ENCODE assay signal across 16 cellular contexts in the genomic region with DNA sequence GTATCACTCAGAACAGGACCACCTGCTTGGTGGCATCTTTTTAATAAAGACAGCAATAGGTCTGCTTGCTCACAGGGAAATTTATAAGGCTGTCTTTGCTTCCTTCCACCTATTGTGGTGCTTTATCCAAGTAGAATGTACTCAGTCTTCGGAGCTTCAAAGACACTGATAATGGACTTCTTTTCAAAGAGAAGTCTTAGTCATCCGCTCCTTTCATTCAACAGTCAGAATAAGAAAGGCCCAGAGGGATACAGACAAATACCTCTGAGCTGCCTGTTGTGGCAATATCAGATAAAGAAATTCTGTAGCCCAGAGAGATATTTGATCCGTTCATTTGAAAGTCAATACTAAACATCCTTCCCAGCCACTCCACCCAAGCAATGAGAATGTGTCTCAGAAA.
"Had no signal": no experiment of that assay in that cellular context is flagged by ENCODE, and none has a peak within 500 bp of the region (broad histone marks: within the 10 kb centered on the region; RNA-seq: fewer than 3 reads in every experiment).

No MANE protein-coding gene starts in this region.

- DNase-seq: activated effector memory CD4-positive, alpha-beta T cell treated with Interleukin-2 at 50 U/mL for 16 hours; activated T-cell treated with anti-CD3 and anti-CD28 coated beads, Interleukin-2, amount 50 U/mL, for 1 hour; amniotic stem cell; brain microvascular endothelial cell; left ventricle myocardium inferior; mesenchymal stem cell; posterior cingulate gyrus; stimulated activated CD4-positive, alpha-beta T cell treated with anti-CD3 and anti-CD28 coated beads, Interleukin-4, amount 100 ng/mL, for 4 hours; stomach; T-helper 17 cell; uterus had no signal

- H3K4me1 Mint-ChIP-seq: activated naive CD4-positive, alpha-beta T cell treated with anti-CD3 and anti-CD28 coated beads, Interleukin-2, amount 50 U/mL, for 24 hours; T-helper 17 cell had no signal

- H3K36me3 ChIP-seq: brain microvascular endothelial cell, left ventricle myocardium inferior, stomach, thoracic aorta, uterus had no signal

- H3K4me1 ChIP-seq: left ventricle myocardium inferior, stomach, uterus had no signal

- H3K4me3 Mint-ChIP-seq: activated naive CD4-positive, alpha-beta T cell treated with anti-CD3 and anti-CD28 coated beads, Interleukin-2, amount 50 U/mL, for 24 hours; T-helper 17 cell had no signal

- H2AFZ ChIP-seq: hepatocyte had no signal

- H3K9me3 ChIP-seq: left ventricle myocardium inferior, stomach, thoracic aorta, uterus had no signal

- ATAC-seq: activated CD4-positive, CD25-positive, alpha-beta regulatory T cell treated with anti-CD3 and anti-CD28 coated beads, Interleukin-2, amount 50 U/mL, for 24 hours; T-helper 17 cell had no signal

- H3K4me3 ChIP-seq: hepatocyte, left ventricle myocardium inferior, skin epidermis, stomach, thoracic aorta, uterus had no signal

- H3K27me3 ChIP-seq: brain microvascular endothelial cell, hepatocyte, stomach, uterus had no signal

- H3K9me3 Mint-ChIP-seq: activated naive CD4-positive, alpha-beta T cell treated with anti-CD3 and anti-CD28 coated beads, Interleukin-2, amount 50 U/mL, for 24 hours had no signal

- H3K27ac ChIP-seq: brain microvascular endothelial cell, hepatocyte, left ventricle myocardium inferior, skin epidermis, stomach, thoracic aorta, uterus had no signal

- H3K79me2 ChIP-seq: hepatocyte had no signal

- H3K27ac Mint-ChIP-seq: activated naive CD4-positive, alpha-beta T cell treated with anti-CD3 and anti-CD28 coated beads, Interleukin-2, amount 50 U/mL, for 24 hours; T-helper 17 cell had no signal

- H3K4me2 ChIP-seq: hepatocyte had no signal

- H3K27me3 Mint-ChIP-seq: activated naive CD4-positive, alpha-beta T cell treated with anti-CD3 and anti-CD28 coated beads, Interleukin-2, amount 50 U/mL, for 24 hours; T-helper 17 cell had no signal
